In genomic region chr14:72913809-72914208, GRCh38 we compare ENCODE assay signal across 2 cellular contexts.
TF ChIP-seq lines count a peak whose summit lies in the region.

No MANE protein-coding gene starts in this region.

TF ChIP-seq in HEK293, 187 proteins besides CTCF, POLR2A, EP300 and RAD21:
- TF ChIP-seq SCRT2 (tag by site-specific recombination; IDR thresholded peaks at IDR 0.05) (peak; percentile 77), ZNF391 (tag by site-specific recombination; IDR thresholded peaks at IDR 0.05; ENCODE audit: borderline replicate concordance, low read depth) (no peak), SCRT1 (tag by site-specific recombination; IDR thresholded peaks at IDR 0.05; ENCODE audit: borderline replicate concordance) (peak; percentile 51; the same call in 1 of the 2 replicates)

TF ChIP-seq in K562, 482 proteins besides CTCF, POLR2A, EP300 and RAD21:
- TF ChIP-seq CEBPG (CRISPR knock-in tag; IDR thresholded peaks at IDR 0.05) (no peak), CEBPG (tag; conservative IDR thresholded peaks at IDR 0.05 in 1 of 2, IDR thresholded peaks at IDR 0.05 in 1 of 2) (peak; percentile 19 to 47; a peak in 1 of 4 replicates), TEAD4 (IDR thresholded peaks at IDR 0.05; ENCODE audit: low read length) (no peak), TEAD4 (CRISPR knock-in tag; IDR thresholded peaks at IDR 0.05; ENCODE audit: borderline replicate concordance) (no peak), CEBPB (tag; IDR thresholded peaks at IDR 0.05) (0 out of 2 replicates have a peak, but pooled peaks have one; percentile 12), ESRRA (IDR thresholded peaks at IDR 0.05; ENCODE audit: borderline replicate concordance, low read depth) (peak; percentile 77), PHB (CRISPR knock-in tag; IDR thresholded peaks at IDR 0.05) (no peak), TAF15 (IDR thresholded peaks at IDR 0.05; ENCODE audit: low read depth, low read length) (no peak)
- TF ChIP-seq, protein P1, sequence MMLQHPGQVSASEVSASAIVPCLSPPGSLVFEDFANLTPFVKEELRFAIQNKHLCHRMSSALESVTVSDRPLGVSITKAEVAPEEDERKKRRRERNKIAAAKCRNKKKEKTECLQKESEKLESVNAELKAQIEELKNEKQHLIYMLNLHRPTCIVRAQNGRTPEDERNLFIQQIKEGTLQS (IDR thresholded peaks at IDR 0.05), result peak; percentile 59
- TF ChIP-seq, protein P1 (CRISPR knock-in tag; conservative IDR thresholded peaks at IDR 0.05), result no peak
